ENCODE assay signal across 9 cellular contexts in genomic region chr2:237483018-237483731, GRCh38. TPM values are rescaled to one million over a fixed set of nuclear protein-coding genes. Genes with fewer than 3 reads are reported as not detected.
DNase-seq lines count a peak whose midpoint lies in the region; ATAC-seq and TF ChIP-seq lines count a peak whose summit lies in the region.
"Had no signal": no experiment of that assay in that cellular context is flagged by ENCODE, and none has a peak within 500 bp of the region (broad histone marks: within the 10 kb centered on the region; RNA-seq: fewer than 3 reads in every experiment).

No MANE protein-coding gene starts in this region.

- ATAC-seq in HG03025 (IDR thresholded peaks at IDR 0.05; ENCODE audit: low FRiP score, unreplicated experiment) (no peak), GM21529 (IDR thresholded peaks at IDR 0.05; ENCODE audit: unreplicated experiment) (no peak)

- DNase-seq in Daoy (ENCODE audit: low read depth) (peak; percentile 88), NCI-H69 (lab: John Stamatoyannopoulos, UW) (peak; percentile 56), fibroblast of gingiva (ENCODE audit: low read depth) (peak; percentile 60), retinal pigment epithelial cell (ENCODE audit: low read depth) (peak; percentile 82), ecto neural progenitor cell (ENCODE audit: low spot score) (no peak)
- no peak for DNase-seq in activated effector memory CD4-positive, alpha-beta T cell treated with Interleukin-2 at 50 U/mL for 16 hours

- peak; percentile 24 for TF ChIP-seq CTCF in retinal pigment epithelial cell (conservative IDR thresholded peaks at IDR 0.05; ENCODE audit: low read depth, low read length)

- H3K4me3 ChIP-seq in retinal pigment epithelial cell (ENCODE audit: low read length) = no peak overlapping the region

RNA-seq across cellular contexts. Expression of gene MLPH, which starts 3.9 kb away (rescaled TPM):
- 53.1 and 58.8 TPM in 2 replicates for total RNA-seq in Daoy (2014; rRNA removed; shearing (Covaris generic))
- total RNA-seq: T-helper 1 cell treated with Interleukin-12 subunit alpha and Interleukin-12 subunit beta and Interleukin-4 antibody, amounts not matched to agents 30 ng/mL and 1 ng/mL, for 36 hours had no signal

Comparison
In these comparisons a context has a peak if more than half of its experiments do, and no peak if none do; other contexts are left out.
1. DNase-seq: peak in Daoy (single experiment), NCI-H69 (single experiment), fibroblast of gingiva (single experiment) and retinal pigment epithelial cell (single experiment); none in ecto neural progenitor cell (single experiment) and activated effector memory CD4-positive, alpha-beta T cell treated with Interleukin-2 at 50 U/mL for 16 hours (single experiment).